8 cellular contexts compared by ENCODE assay signal in the genomic region with DNA sequence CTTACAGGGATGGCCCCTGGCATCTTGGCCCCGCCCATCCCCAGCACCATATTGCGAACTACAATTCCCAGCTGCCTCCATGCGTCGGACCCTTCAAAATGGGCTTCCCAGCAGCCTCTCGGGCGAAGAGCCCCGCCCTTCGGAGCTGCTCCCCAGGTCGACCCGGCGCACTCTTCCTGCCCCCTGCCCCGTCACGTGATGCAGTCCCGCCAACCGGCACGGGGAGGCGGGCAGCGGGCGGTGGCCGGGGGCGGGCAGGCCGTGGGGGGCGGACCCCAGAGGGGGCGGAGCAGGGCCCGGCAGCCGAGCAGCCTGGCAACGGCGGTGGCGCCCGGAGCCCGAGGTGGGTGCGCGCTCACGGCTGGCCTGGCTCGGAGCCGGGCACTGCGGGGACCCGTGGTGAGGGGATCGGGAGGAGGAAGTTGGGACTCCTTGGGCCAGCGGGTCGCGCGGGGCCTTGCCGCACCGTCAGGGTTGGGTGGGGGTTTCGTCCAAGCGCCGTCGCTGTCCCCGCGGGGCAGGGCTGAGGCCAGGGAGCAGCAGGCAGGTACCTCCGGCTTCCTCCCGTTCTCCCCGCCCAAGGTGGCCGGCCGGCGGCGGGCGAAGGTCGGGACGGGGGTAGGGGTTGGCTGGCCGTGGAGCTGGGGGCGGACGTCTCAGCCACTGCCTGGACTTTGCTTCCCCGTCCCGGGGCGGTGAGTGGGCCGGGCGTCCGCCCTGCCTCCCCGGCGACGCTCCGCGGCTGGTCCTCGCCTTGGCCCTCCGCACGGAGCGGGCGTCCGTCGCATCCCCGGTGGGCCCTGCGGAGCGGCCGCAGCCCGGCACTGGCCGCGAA. TPM values are rescaled to one million over a fixed set of nuclear protein-coding genes. Genes with fewer than 3 reads are reported as not detected.
DNase-seq lines count a peak whose midpoint lies in the region; ATAC-seq and TF ChIP-seq lines count a peak whose summit lies in the region.

Gene MTM1 (plus strand): TSS at position 302 of the 835 bp plus-strand sequence. CDS start 23,994 bp downstream, outside the sequence.

- intact Hi-C loops in lower lobe of right lung (cut with DNase I) = no loop called here

- peak; percentile 97 for DNase-seq in COLO668 (lab: John Stamatoyannopoulos, UW; ENCODE audit: unreplicated experiment)
- peak; percentile 97 for DNase-seq in HT-29 (ENCODE audit: low spot score)
- peak; percentile 85 for DNase-seq in NK-92 treated with Interleukin-12 subunit alpha and Interleukin-12 subunit beta, amount 100 ng/mL, for 24 hours (lab: John Stamatoyannopoulos, UW)
- peak; percentile 91 for DNase-seq in activated CD8-positive, alpha-beta memory T cell treated with anti-CD3 and anti-CD28 coated beads for 24 hours
- peak; percentile 85 for DNase-seq in effector CD4-positive, alpha-beta T cell
- peak; percentile 96 for DNase-seq in lower lobe of right lung
- peak; percentile 78 to 82 (median 82) for DNase-seq in stimulated activated CD4-positive, alpha-beta T cell treated with anti-CD3 and anti-CD28 coated beads, TNF-alpha, amount 100 ng/mL, for 1 hour (ENCODE audit: low read depth in 3 of 3, low spot score in 1 of 3)

- no peaks in the 10 kb centered on the region for H3K9me3 ChIP-seq in lower lobe of right lung

- H3K27ac ChIP-seq in lower lobe of right lung = peak within 1 kb of the TSS; percentile 89

- TF ChIP-seq CTCF in lower lobe of right lung (IDR thresholded peaks at IDR 0.05) = no peak

- H3K36me3 ChIP-seq in lower lobe of right lung = no peaks in the 10 kb centered on the region

- H3K27me3 ChIP-seq in lower lobe of right lung (ENCODE audit: low read depth) = no peaks in the 10 kb centered on the region

- peak within 1 kb of the TSS; percentile 70 for H3K4me3 ChIP-seq in lower lobe of right lung

- peak; percentile 89 for ATAC-seq in GM21360 (IDR thresholded peaks at IDR 0.05; ENCODE audit: unreplicated experiment)
- ATAC-seq in lower lobe of right lung = peak; percentile 97 to 99

- peaks cover 43% of the 10 kb centered on the region for H3K4me1 ChIP-seq in lower lobe of right lung

RNA-seq across cellular contexts. Expression of gene MTM1, which starts in this region (rescaled TPM):
- total RNA-seq in HT-29 (2014; rRNA removed; shearing (Covaris generic)) = 3.2 and 11.9 TPM in 2 replicates
- total RNA-seq in lower lobe of right lung = 29.7 TPM

Comparison
In these comparisons a context has a peak if more than half of its experiments do, and no peak if none do; other contexts are left out.
1. Peak in every context shown above with its lines: DNase-seq, ATAC-seq, H3K4me3 ChIP-seq and H3K27ac ChIP-seq.